In genomic region chr6:145669627-145670034, GRCh38 we compare ENCODE assay signal across 12 cellular contexts.
DNase-seq lines count a peak whose midpoint lies in the region; ATAC-seq, FAIRE-seq and TF ChIP-seq lines count a peak whose summit lies in the region.
"Had no signal": no experiment of that assay in that cellular context is flagged by ENCODE, and none has a peak within 500 bp of the region (broad histone marks: within the 10 kb centered on the region; RNA-seq: fewer than 3 reads in every experiment).

No MANE protein-coding gene starts in this region.

- peaks cover 0 to 10% of the 10 kb centered on the region in 2 experiments; a peak in 2 of 4 replicates for H3K4me1 ChIP-seq in HCT116 (ENCODE audit: control insufficient read depth in 1 of 2, insufficient read depth in 2 of 2, low read length in 2 of 2)

- no peak overlapping the region for H3K9ac ChIP-seq in HCT116 (ENCODE audit: low read length)

- no peak overlapping the region for H2AFZ ChIP-seq in HCT116 (ENCODE audit: low read depth, low read length, poor library complexity, severe bottlenecking)

- BruUV-seq in HCT116 (replicated peaks; lab: Mats Ljungman, UMichigan): no TSS peak

- TF ChIP-seq CTCF in HCT116 (IDR thresholded peaks at IDR 0.05 in 2 of 3, conservative IDR thresholded peaks at IDR 0.05 in 1 of 3; ENCODE audit: borderline replicate concordance in 1 of 3, insufficient read depth in 1 of 3, low read depth in 2 of 3, low read length in 2 of 3): no peak
- TF ChIP-seq CTCF in astrocyte of the cerebellum (IDR thresholded peaks at IDR 0.05; ENCODE audit: low read depth, low read length, missing control alignments): no peak
- no peak for TF ChIP-seq CTCF in D721Med (IDR thresholded peaks at IDR 0.05; ENCODE audit: insufficient read depth, missing control alignments)

- DNase-seq in HCT116 (ENCODE audit: low read depth, low spot score) (no peak), astrocyte of the cerebellum (ENCODE audit: low read depth) (peak; percentile 28), glomerular visceral epithelial cell (ENCODE audit: extremely low spot score) (peak; percentile 66), stromal cell of bone marrow (ENCODE audit: low read depth) (peak; percentile 64), left lobe of liver (ENCODE audit: low spot score) (no peak), COLO668 (lab: John Stamatoyannopoulos, UW; ENCODE audit: unreplicated experiment) (no peak), D721Med (ENCODE audit: insufficient read length, low spot score) (no peak)
- DNase-seq: activated naive CD4-positive, alpha-beta T cell treated with anti-CD3 and anti-CD28 coated beads for 36 hours; DMS79; effector memory CD4-positive, alpha-beta T cell; naive thymus-derived CD4-positive, alpha-beta T cell had no signal

- no peak for FAIRE-seq in D721Med (lab: Jason Lieb, UNC)

- POLR2A ChIA-PET in HCT116 (lab: Charles Lee): no interaction called here

- H3K4me2 ChIP-seq in HCT116 (ENCODE audit: low read length): 0 out of 2 replicates have a peak overlapping the region, but pooled peaks have one; percentile 10

- H3K9me3 ChIP-seq in HCT116 (ENCODE audit: control insufficient read depth in 1 of 2, insufficient read depth in 1 of 2, low read depth in 1 of 2, low read length in 2 of 2): no peaks in the 10 kb centered on the region

- in situ Hi-C loops in astrocyte of the cerebellum (cut with HindIII; ENCODE audit: low sequenced_read_pairs): no loop called here

- H3K36me3 ChIP-seq in HCT116 (ENCODE audit: control insufficient read depth in 1 of 2, insufficient read depth in 2 of 2, low read length in 2 of 2): no peaks in the 10 kb centered on the region

- CTCF ChIA-PET in HCT116 (lab: Charles Lee): no interaction called here

- H3K27me3 ChIP-seq in HCT116 (ENCODE audit: insufficient read depth, low read length): no peaks in the 10 kb centered on the region

- TF ChIP-seq POLR2A in HCT116 (IDR thresholded peaks at IDR 0.05; ENCODE audit: borderline replicate concordance, extremely low read depth, insufficient read depth, insufficient read length): no peak

- no peaks in the 10 kb centered on the region for H3K9me2 ChIP-seq in HCT116 (ENCODE audit: insufficient read depth)

- no peaks in the 10 kb centered on the region for H4K20me1 ChIP-seq in HCT116 (ENCODE audit: insufficient read depth)

- ATAC-seq in HCT116 (no peak), left lobe of liver (no peak)
- ATAC-seq: naive thymus-derived CD4-positive, alpha-beta T cell; stimulated activated memory B cell treated with anti-CD40 and anti-IgM and Interleukin-4, amounts not matched to agents 10 μg/mL and 1 μg/mL and 100 μg/mL, for 72 hours had no signal

- no peaks in the 10 kb centered on the region for H3K79me2 ChIP-seq in HCT116 (ENCODE audit: insufficient read depth, low read length)

- intact Hi-C loops in HCT116 (cut with micrococcal nuclease): no loop called here

- H3K27ac ChIP-seq in HCT116 (ENCODE audit: low read depth, low read length): no peak overlapping the region

- TF ChIP-seq RAD21 in HCT116 (IDR thresholded peaks at IDR 0.05; ENCODE audit: low read depth): no peak

- H3K4me3 ChIP-seq in HCT116 (replicated peaks in 1 of 2; ENCODE audit: low read depth in 1 of 2, low read length in 2 of 2): no peak overlapping the region
- no peak overlapping the region for H3K4me3 ChIP-seq in astrocyte of the cerebellum (ENCODE audit: low read depth, low read length)

- RAD21 ChIA-PET in HCT116 (lab: Charles Lee; ENCODE audit: low non-redundant PET in 1 of 2, low total read pairs in 2 of 2, uncharacterized antibody in 2 of 2, unreplicated experiment in 2 of 2): no interaction called here

TF ChIP-seq in HCT116, 20 proteins besides CTCF, POLR2A, EP300 and RAD21:
- TF ChIP-seq POLR2AphosphoS5 (IDR thresholded peaks at IDR 0.05; ENCODE audit: low read depth, low read length) (no peak), EZH2phosphoT487 (IDR thresholded peaks at IDR 0.05; ENCODE audit: borderline replicate concordance) (no peak), ZFX (IDR thresholded peaks at IDR 0.05) (no peak), SIN3A (IDR thresholded peaks at IDR 0.05; ENCODE audit: low read depth) (no peak), ATF3 (IDR thresholded peaks at IDR 0.05) (no peak), ZBTB33 (IDR thresholded peaks at IDR 0.05; ENCODE audit: extremely low read depth, insufficient replicate concordance, low read length) (no peak), ZNF274 (IDR thresholded peaks at IDR 0.05; ENCODE audit: low read depth, low read length) (no peak), JUND (IDR thresholded peaks at IDR 0.05) (no peak), EZH2 (IDR thresholded peaks at IDR 0.05) (no peak), YY1 (IDR thresholded peaks at IDR 0.05; ENCODE audit: extremely low read depth, insufficient replicate concordance, low read depth, low read length) (no peak), CEBPB (IDR thresholded peaks at IDR 0.05; ENCODE audit: low read depth) (no peak), MAX (IDR thresholded peaks at IDR 0.05) (no peak)

Comparison
In these comparisons a context has a peak if more than half of its experiments do, and no peak if none do; other contexts are left out.
1. DNase-seq: peak in astrocyte of the cerebellum (single experiment), glomerular visceral epithelial cell (single experiment) and stromal cell of bone marrow (single experiment); none in HCT116 (single experiment), left lobe of liver (single experiment), COLO668 (single experiment) and D721Med (single experiment).